ENCODE assay signal across 8 cellular contexts in genomic region chr9:125200216-125201047, GRCh38. TPM values are rescaled to one million over a fixed set of nuclear protein-coding genes. Genes with fewer than 3 reads are reported as not detected.
DNase-seq lines count a peak whose midpoint lies in the region; ATAC-seq and TF ChIP-seq lines count a peak whose summit lies in the region.

RABEPK (plus strand) TSS chr9:125200542; CDS start chr9:125203014, 2,472 bp downstream.

- TF ChIP-seq CTCF in PC-9 (conservative IDR thresholded peaks at IDR 0.05) = no peak

- H3K36me3 Mint-ChIP-seq in IgD-negative memory B cell = peaks cover 3% of the 10 kb centered on the region
- H3K36me3 Mint-ChIP-seq in activated T-cell treated with anti-CD3 and anti-CD28 coated beads, Interleukin-2, amount 50 U/mL, for 24 hours (ENCODE audit: low read depth) = peaks cover 36% of the 10 kb centered on the region

- CTCF ChIA-PET in PC-9 (lab: Charles Lee) = interaction anchor here (1.2 kb wide), 1 partner anchor 348 kb away, joined by 3 read pairs; no protein-coding TSS in a partner anchor

- peaks cover 10 to 23% (median 20%) of the 10 kb centered on the region in 3 donors for H3K4me1 Mint-ChIP-seq in IgD-negative memory B cell
- peaks cover 36% of the 10 kb centered on the region for H3K4me1 Mint-ChIP-seq in activated T-cell treated with anti-CD3 and anti-CD28 coated beads, Interleukin-2, amount 50 U/mL, for 24 hours (ENCODE audit: low read depth)

- H3K36me3 ChIP-seq in PC-9 (ENCODE audit: low read depth) (peaks cover 8% of the 10 kb centered on the region; the same call in 1 of the 2 replicates), esophagus (ENCODE audit: control insufficient read depth in 2 of 2, insufficient read depth in 2 of 2, low read length in 1 of 2) (no peaks in the 10 kb centered on the region), muscle layer of colon (ENCODE audit: insufficient read depth, low read length) (peaks cover 16% of the 10 kb centered on the region)

- peak within 1 kb of the TSS; percentile 83 for H2AFZ ChIP-seq in PC-9

- peak within 1 kb of the TSS; percentile 96 to 98 (median 97) for H3K27ac Mint-ChIP-seq in IgD-negative memory B cell
- peak within 1 kb of the TSS; percentile 97 for H3K27ac Mint-ChIP-seq in activated T-cell treated with anti-CD3 and anti-CD28 coated beads, Interleukin-2, amount 50 U/mL, for 24 hours

- H3K9me2 ChIP-seq in PC-9 (ENCODE audit: insufficient read depth) = no peaks in the 10 kb centered on the region

- H3K4me2 ChIP-seq in PC-9 = peak within 1 kb of the TSS; percentile 77

- H3K4me1 ChIP-seq in PC-9 (replicated peaks; ENCODE audit: insufficient read depth) (peaks cover 7% of the 10 kb centered on the region), esophagus (ENCODE audit: control insufficient read depth in 2 of 2, insufficient read depth in 2 of 2, low read length in 1 of 2) (no peaks in the 10 kb centered on the region), muscle layer of colon (ENCODE audit: insufficient read depth, low read length) (peaks cover 7% of the 10 kb centered on the region)

- POLR2A ChIA-PET in PC-9 (lab: Charles Lee; ENCODE audit: unreplicated experiment) = interaction anchor here (0.6 to 1.0 kb wide), 4 partner anchors 30 to 200 kb away, joined by 3 to 6 read pairs (median 4); no protein-coding TSS in a partner anchor

- peak; percentile 96 for ATAC-seq in GM21529 (IDR thresholded peaks at IDR 0.05; ENCODE audit: unreplicated experiment)

- H3K4me3 Mint-ChIP-seq in IgD-negative memory B cell = peak within 1 kb of the TSS; percentile 92 to 98 (median 96)
- peak within 1 kb of the TSS; percentile 96 for H3K4me3 Mint-ChIP-seq in activated T-cell treated with anti-CD3 and anti-CD28 coated beads, Interleukin-2, amount 50 U/mL, for 24 hours

- no peaks in the 10 kb centered on the region for H3K27me3 Mint-ChIP-seq in IgD-negative memory B cell
- H3K27me3 Mint-ChIP-seq in activated T-cell treated with anti-CD3 and anti-CD28 coated beads, Interleukin-2, amount 50 U/mL, for 24 hours = no peaks in the 10 kb centered on the region

- H3K4me3 ChIP-seq in PC-9 = peak within 1 kb of the TSS; percentile 65
- peak within 1 kb of the TSS; percentile 64 to 90 for H3K4me3 ChIP-seq in esophagus (ENCODE audit: low read depth in 1 of 2, low read length in 2 of 2)
- peak within 1 kb of the TSS; percentile 69 to 93 for H3K4me3 ChIP-seq in muscle layer of colon (ENCODE audit: low read depth in 1 of 2, low read length in 2 of 2)

- H3K9me3 Mint-ChIP-seq in IgD-negative memory B cell = no peaks in the 10 kb centered on the region
- no peaks in the 10 kb centered on the region for H3K9me3 Mint-ChIP-seq in activated T-cell treated with anti-CD3 and anti-CD28 coated beads, Interleukin-2, amount 50 U/mL, for 24 hours

- H3K79me2 ChIP-seq in PC-9 (ENCODE audit: low read depth) = peaks cover 12% of the 10 kb centered on the region

- no peaks in the 10 kb centered on the region for H4K20me1 ChIP-seq in PC-9 (ENCODE audit: insufficient read depth)

- H3K9me3 ChIP-seq in PC-9 (ENCODE audit: insufficient read depth, low read depth) = no peaks in the 10 kb centered on the region
- H3K9me3 ChIP-seq in esophagus (ENCODE audit: control insufficient read depth in 2 of 2, insufficient read depth in 1 of 2, low read depth in 1 of 2, low read length in 1 of 2) = no peaks in the 10 kb centered on the region
- no peaks in the 10 kb centered on the region for H3K9me3 ChIP-seq in muscle layer of colon (ENCODE audit: low read length)

- peaks cover 24% of the 10 kb centered on the region; the same call in 1 of the 2 replicates for H3F3A ChIP-seq in PC-9 (ENCODE audit: insufficient read depth, low read depth)

- H3K27me3 ChIP-seq in PC-9 (ENCODE audit: insufficient read depth, low read depth) = no peaks in the 10 kb centered on the region
- H3K27me3 ChIP-seq in esophagus (ENCODE audit: control insufficient read depth in 1 of 2, insufficient read depth in 2 of 2, low read length in 2 of 2) = no peaks in the 10 kb centered on the region
- no peaks in the 10 kb centered on the region for H3K27me3 ChIP-seq in muscle layer of colon (ENCODE audit: control insufficient read depth in 1 of 2, insufficient read depth in 2 of 2, low read length in 2 of 2)

- H3K9ac ChIP-seq in muscle layer of colon (ENCODE audit: low read length) = no peak within 1 kb of the TSS

- intact Hi-C loops in PC-9 (cut with micrococcal nuclease; ENCODE audit: unreplicated experiment) = loop anchor here (1.0 to 5.0 kb wide), 4 partner anchors 11 to 428 kb away; partner anchors contain the start of genes HSPA5, NR6A1 and PPP6C

- H3K27ac ChIP-seq in PC-9 (peak within 1 kb of the TSS; percentile 54), esophagus (ENCODE audit: low read depth in 2 of 2, low read length in 1 of 2) (peak within 1 kb of the TSS; percentile 94 to 95), muscle layer of colon (ENCODE audit: low read depth, low read length) (peak within 1 kb of the TSS; percentile 97)

- peak; percentile 65 for DNase-seq in DMS114 treated with DMSO at 0.1 percent for 48 hours (lab: John Stamatoyannopoulos, UW; ENCODE audit: unreplicated experiment)
- DNase-seq in PC-9 = peak; percentile 83 to 96
- peak; percentile 96 for DNase-seq in activated T-cell treated with anti-CD3 and anti-CD28 coated beads, Interleukin-2, amount 50 U/mL, for 24 hours
- DNase-seq in stimulated activated CD8-positive, alpha-beta memory T cell treated with anti-CD3 and anti-CD28 coated beads, Interleukin-7, amount 100 ng/mL, for 24 hours (ENCODE audit: low read depth) = peak; percentile 86

- WGBS in esophagus, 2 donors = 0 to 1% methylated on average over 43 to 51 of the region's 51 CpGs

- TSS peak; percentile 87 for BruUV-seq in PC-9 (replicated peaks; lab: Mats Ljungman, UMichigan)

RNA-seq across cellular contexts. Expression of gene RABEPK, which starts in this region (rescaled TPM):
- polyA plus RNA-seq in IgD-negative memory B cell (21.0 TPM), esophagus (10 to 100 TPM; 10.8 to 17.7 TPM)
- 28.9 and 29.7 TPM in 2 replicates for total RNA-seq in PC-9 (2021)

Comparison
In these comparisons a context has a peak if more than half of its experiments do, and no peak if none do; other contexts are left out.
1. Peak in every context shown above with its lines: DNase-seq, ATAC-seq, H3K4me3 ChIP-seq and H3K27ac ChIP-seq.